17 cellular contexts compared by ENCODE assay signal in the genomic region with DNA sequence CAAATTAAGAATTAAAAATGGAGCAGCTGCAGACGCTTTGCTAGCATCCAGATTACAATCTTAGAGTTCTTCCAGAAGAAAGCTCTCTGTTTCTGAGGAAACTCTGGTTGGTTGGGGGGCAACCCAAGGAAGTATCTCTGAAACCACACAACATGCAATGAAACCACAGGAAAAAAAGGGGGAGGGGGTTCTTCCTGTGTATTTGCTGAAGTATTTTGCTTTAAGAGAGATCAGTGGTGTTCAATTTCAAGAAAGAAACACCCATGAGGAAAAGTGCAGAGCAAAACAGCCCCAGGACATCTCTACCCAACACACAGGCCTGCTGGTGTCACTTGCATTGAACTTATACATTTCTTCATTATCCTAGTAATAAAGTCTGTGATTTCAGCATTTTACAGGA. TPM values are rescaled to one million over a fixed set of nuclear protein-coding genes. Genes with fewer than 3 reads are reported as not detected.
DNase-seq lines count a peak whose midpoint lies in the region; ATAC-seq and TF ChIP-seq lines count a peak whose summit lies in the region.
"Had no signal": no experiment of that assay in that cellular context is flagged by ENCODE, and none has a peak within 500 bp of the region (broad histone marks: within the 10 kb centered on the region; RNA-seq: fewer than 3 reads in every experiment).

No MANE protein-coding gene starts in this region.

- no peaks in the 10 kb centered on the region for H3K27me3 ChIP-seq in KMS-11 (ENCODE audit: insufficient read depth, low read depth)
- H3K27me3 ChIP-seq in neuronal stem cell (ENCODE audit: control insufficient read depth in 3 of 3, insufficient read depth in 3 of 3, low read depth in 1 of 3, low read length in 3 of 3), result no peaks in the 10 kb centered on the region
- H3K27me3 ChIP-seq: breast epithelium had no signal

- H3K27ac Mint-ChIP-seq in activated CD4-positive, alpha-beta T cell treated with anti-CD3 and anti-CD28 coated beads, Interleukin-2, amount 10 ng/mL, durations not matched to agents 24 days and 14 days, result peak overlapping the region; percentile 80
- peak overlapping the region; percentile 55 for H3K27ac Mint-ChIP-seq in activated naive CD8-positive, alpha-beta T cell
- peak overlapping the region; percentile 16 to 33 (median 32) for H3K27ac Mint-ChIP-seq in nephron

- no peaks in the 10 kb centered on the region for H3K79me1 ChIP-seq in neuronal stem cell (ENCODE audit: low read depth, low read length)

- H3K9me3 ChIP-seq in neuronal stem cell (replicated peaks in 1 of 2; ENCODE audit: control insufficient read depth in 2 of 2, insufficient read depth in 1 of 2, low read depth in 1 of 2, low read length in 2 of 2), result peaks cover 0 to 5% of the 10 kb centered on the region in 2 donors
- H3K9me3 ChIP-seq: A549 had no signal

- H4K91ac ChIP-seq in neuronal stem cell (ENCODE audit: low read depth, low read length, poor library complexity), result no peak overlapping the region

- H3K36me3 ChIP-seq in KMS-11 (ENCODE audit: insufficient read depth) (no peaks in the 10 kb centered on the region), neuronal stem cell (replicated peaks in 1 of 2; ENCODE audit: control insufficient read depth in 2 of 2, insufficient read depth in 2 of 2, low read length in 2 of 2) (no peaks in the 10 kb centered on the region)
- H3K36me3 ChIP-seq: breast epithelium had no signal

- no peaks in the 10 kb centered on the region for H3K27me3 Mint-ChIP-seq in activated CD4-positive, alpha-beta T cell treated with anti-CD3 and anti-CD28 coated beads, Interleukin-2, amount 10 ng/mL, durations not matched to agents 24 days and 14 days
- H3K27me3 Mint-ChIP-seq in activated naive CD8-positive, alpha-beta T cell, result no peaks in the 10 kb centered on the region
- no peaks in the 10 kb centered on the region for H3K27me3 Mint-ChIP-seq in nephron (ENCODE audit: low read depth)

- TF ChIP-seq CTCF in KMS-11 (conservative IDR thresholded peaks at IDR 0.05; ENCODE audit: low read depth, low read length), result no peak
- no peak for TF ChIP-seq CTCF in nephron (IDR thresholded peaks at IDR 0.05; ENCODE audit: unreplicated experiment in 3 of 3)

- H2AFZ ChIP-seq in KMS-11 (ENCODE audit: low read depth) (no peak overlapping the region), neuronal stem cell (ENCODE audit: low read length) (no peak overlapping the region)

- H2BK15ac ChIP-seq in neuronal stem cell (ENCODE audit: low read length), result no peak overlapping the region

- no peak overlapping the region for H2BK120ac ChIP-seq in neuronal stem cell (ENCODE audit: low read depth, low read length)

- no peaks in the 10 kb centered on the region for H4K20me1 ChIP-seq in KMS-11 (ENCODE audit: insufficient read depth)

- no peak overlapping the region for H3K4me3 ChIP-seq in KMS-11 (IDR thresholded peaks at IDR 0.05; ENCODE audit: insufficient read depth, low read depth, low read length)
- H3K4me3 ChIP-seq in neuronal stem cell (ENCODE audit: low read length in 2 of 2), result no peak overlapping the region
- H3K4me3 ChIP-seq: A549, breast epithelium, psoas muscle had no signal

- intact Hi-C loops in activated CD4-positive, alpha-beta T cell treated with anti-CD3 and anti-CD28 coated beads, Interleukin-2, amount 10 ng/mL, durations not matched to agents 24 days and 14 days (cut with micrococcal nuclease), result loop anchor here (1.0 to 5.0 kb wide), 2 partner anchors 9 to 34 kb away; no protein-coding TSS in a partner anchor

- no peak overlapping the region for H4K8ac ChIP-seq in neuronal stem cell (ENCODE audit: low read depth, low read length)

- H3K9me3 Mint-ChIP-seq in activated CD4-positive, alpha-beta T cell treated with anti-CD3 and anti-CD28 coated beads, Interleukin-2, amount 10 ng/mL, durations not matched to agents 24 days and 14 days, result peaks cover 14% of the 10 kb centered on the region
- no peaks in the 10 kb centered on the region for H3K9me3 Mint-ChIP-seq in activated naive CD8-positive, alpha-beta T cell (ENCODE audit: low read depth)
- peaks cover 3% of the 10 kb centered on the region for H3K9me3 Mint-ChIP-seq in nephron

- H3K79me2 ChIP-seq in KMS-11 (ENCODE audit: insufficient read depth, low read depth), result no peaks in the 10 kb centered on the region

- no peak overlapping the region for H3K23ac ChIP-seq in neuronal stem cell (ENCODE audit: low read depth, low read length, poor library complexity)

- no peak overlapping the region for H3K14ac ChIP-seq in neuronal stem cell (ENCODE audit: low read length)

- H3K4me3 Mint-ChIP-seq in activated CD4-positive, alpha-beta T cell treated with anti-CD3 and anti-CD28 coated beads, Interleukin-2, amount 10 ng/mL, durations not matched to agents 24 days and 14 days, result peak overlapping the region; percentile 73
- peak overlapping the region; percentile 68 for H3K4me3 Mint-ChIP-seq in activated naive CD8-positive, alpha-beta T cell
- H3K4me3 Mint-ChIP-seq in nephron, result no peak overlapping the region

- peak overlapping the region; percentile 79 for H3K4me2 ChIP-seq in KMS-11
- no peak overlapping the region for H3K4me2 ChIP-seq in neuronal stem cell (ENCODE audit: insufficient read depth, low read length, poor library complexity, severe bottlenecking)
- H3K4me2 ChIP-seq: A549 had no signal

- H3K4me1 ChIP-seq in KMS-11 (ENCODE audit: low read depth, poor library complexity, severe bottlenecking) (peaks cover 44% of the 10 kb centered on the region), neuronal stem cell (ENCODE audit: control insufficient read depth in 2 of 2, insufficient read depth in 1 of 2, low read depth in 1 of 2, low read length in 2 of 2) (peaks cover 4 to 11% of the 10 kb centered on the region in 2 donors)
- H3K4me1 ChIP-seq: A549, breast epithelium, psoas muscle had no signal

- peak overlapping the region; percentile 8; the same call in 1 of the 2 replicates for H3K27ac ChIP-seq in KMS-11
- no peak overlapping the region for H3K27ac ChIP-seq in neuronal stem cell (replicated peaks; ENCODE audit: low read length)
- H3K27ac ChIP-seq: A549, breast epithelium, psoas muscle had no signal

- no peak overlapping the region for H3K18ac ChIP-seq in neuronal stem cell (ENCODE audit: low read length)

- H3K4me1 Mint-ChIP-seq in activated CD4-positive, alpha-beta T cell treated with anti-CD3 and anti-CD28 coated beads, Interleukin-2, amount 10 ng/mL, durations not matched to agents 24 days and 14 days, result peaks cover 55% of the 10 kb centered on the region
- peaks cover 49% of the 10 kb centered on the region for H3K4me1 Mint-ChIP-seq in activated naive CD8-positive, alpha-beta T cell (ENCODE audit: low read depth)
- H3K4me1 Mint-ChIP-seq in nephron, result peaks cover 28% of the 10 kb centered on the region

- H2BK12ac ChIP-seq in neuronal stem cell (ENCODE audit: low read length), result no peak overlapping the region

- no peak overlapping the region for H3K4ac ChIP-seq in neuronal stem cell (ENCODE audit: low read length)

- no peak overlapping the region for H2BK5ac ChIP-seq in neuronal stem cell (ENCODE audit: low read length)

- ATAC-seq in esophagus mucosa, result no peak
- no peak for ATAC-seq in GM18520 (IDR thresholded peaks at IDR 0.05; ENCODE audit: unreplicated experiment)
- ATAC-seq: A549, Panc1, psoas muscle had no signal

- H3K9ac ChIP-seq in KMS-11, result no peak overlapping the region
- H3K9ac ChIP-seq in neuronal stem cell (ENCODE audit: low read depth, low read length, poor library complexity), result no peak overlapping the region

- peaks cover 16% of the 10 kb centered on the region for H3K36me3 Mint-ChIP-seq in activated CD4-positive, alpha-beta T cell treated with anti-CD3 and anti-CD28 coated beads, Interleukin-2, amount 10 ng/mL, durations not matched to agents 24 days and 14 days (ENCODE audit: low read depth)
- peaks cover 4% of the 10 kb centered on the region for H3K36me3 Mint-ChIP-seq in activated naive CD8-positive, alpha-beta T cell
- peaks cover 3% of the 10 kb centered on the region for H3K36me3 Mint-ChIP-seq in nephron (ENCODE audit: low read depth)

- DNase-seq in activated CD4-positive, alpha-beta T cell treated with anti-CD3 and anti-CD28 coated beads, Interleukin-2, amount 10 ng/mL, durations not matched to agents 24 days and 14 days, result peak; percentile 85
- no peak for DNase-seq in activated CD4-positive, alpha-beta T cell treated with anti-CD3 and anti-CD28 coated beads, Interleukin-2, amount 50 U/mL, for 4 hours
- DNase-seq in neuronal stem cell (ENCODE audit: low spot score), result no peak
- DNase-seq: COR-L47; effector CD8-positive, alpha-beta T cell; NCI-H187 treated with DMSO at 0.1 percent for 48 hours; NCI-H526; psoas muscle; stimulated activated CD4-positive, alpha-beta T cell treated with anti-CD3 and anti-CD28 coated beads, Interleukin-12 subunit alpha, Interleukin-12 subunit beta, amount 100 ng/mL, for 4 hours had no signal

- no peak overlapping the region for H2AK5ac ChIP-seq in neuronal stem cell (ENCODE audit: low read depth, low read length)

- no CpG with 5 or more reads among the region's 1 CpG for WGBS in neuronal stem cell (ENCODE audit: extremely low coverage in 2 of 2, insufficient read length in 2 of 2, insufficient replicate concordance in 1 of 2), 2 donors

RNA-seq across cellular contexts. Expression of a gene that starts 19.7 kb away (rescaled TPM):
- total RNA-seq in activated CD4-positive, alpha-beta T cell treated with anti-CD3 and anti-CD28 coated beads, Interleukin-2, amount 10 ng/mL, durations not matched to agents 24 days and 14 days, result 104 and 105 TPM in 2 replicates
- 96.7 TPM for total RNA-seq in esophagus mucosa
- polyA plus RNA-seq in neuronal stem cell (2013, experiment 1 of 2), result 37.7 TPM
- polyA plus RNA-seq in neuronal stem cell (2013, experiment 2 of 2), result 35.9 TPM

Comparison
In these comparisons a context has a peak if more than half of its experiments do, and no peak if none do; other contexts are left out.
1. H3K4me3 Mint-ChIP-seq: peak in activated CD4-positive, alpha-beta T cell treated with anti-CD3 and anti-CD28 coated beads, Interleukin-2, amount 10 ng/mL, durations not matched to agents 24 days and 14 days (single experiment) and activated naive CD8-positive, alpha-beta T cell (single experiment); none in nephron (0 of 3).
2. Peak in every context shown above with its lines, with median percentiles within 50 percentile points of each other: H3K27ac Mint-ChIP-seq.